In the genomic region with DNA sequence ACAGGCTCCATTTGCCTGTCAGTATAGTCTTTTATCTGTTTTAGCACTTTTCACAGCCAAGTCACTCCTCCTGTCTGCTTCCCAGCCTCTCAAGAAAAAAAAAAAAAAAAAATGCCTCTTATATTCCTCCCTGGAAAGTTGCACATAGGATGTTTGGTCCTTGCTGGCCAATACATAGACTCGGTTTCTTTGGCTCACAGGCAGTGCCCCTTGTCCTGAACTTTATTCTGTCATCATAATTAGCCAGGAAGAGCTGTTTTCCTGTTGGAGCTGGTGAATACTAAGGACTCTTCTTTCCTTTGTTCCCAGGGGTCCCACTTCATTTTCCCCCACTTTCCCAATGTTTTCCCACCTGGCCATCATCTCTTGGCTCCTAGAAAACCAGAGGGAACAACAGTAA, we compare ENCODE assay signal across 19 cellular contexts.
DNase-seq lines count a peak whose midpoint lies in the region; ATAC-seq, FAIRE-seq and TF ChIP-seq lines count a peak whose summit lies in the region.
"Had no signal": no experiment of that assay in that cellular context is flagged by ENCODE, and none has a peak within 500 bp of the region (broad histone marks: within the 10 kb centered on the region; RNA-seq: fewer than 3 reads in every experiment).

No MANE protein-coding gene starts in this region.

- dilution Hi-C loops in endothelial cell of umbilical vein (cut with MboI; ENCODE audit: extremely low pct_ligation_motif_present, low sequenced_read_pairs): loop anchor here (25.0 kb wide), 1 partner anchor 175 kb away; no protein-coding TSS in a partner anchor

- peak overlapping the region; percentile 39 for H2AFZ ChIP-seq in endothelial cell of umbilical vein (ENCODE audit: low read depth, low read length)

- H3K9me3 Mint-ChIP-seq in WTC11: no peaks in the 10 kb centered on the region
- H3K9me3 Mint-ChIP-seq in neural crest cell: no peaks in the 10 kb centered on the region

- no peak for ATAC-seq in WTC11
- no peak for ATAC-seq in HG02642 (IDR thresholded peaks at IDR 0.05; ENCODE audit: poor library complexity, unreplicated experiment)
- ATAC-seq: A549 had no signal

- H3K9me3 ChIP-seq in left ventricle myocardium inferior (replicated peaks) (no peaks in the 10 kb centered on the region), endothelial cell of umbilical vein (replicated peaks; ENCODE audit: control insufficient read depth, insufficient read depth, low read length) (no peaks in the 10 kb centered on the region)
- H3K9me3 ChIP-seq: A549 had no signal

- H3K27me3 ChIP-seq in left ventricle myocardium inferior (ENCODE audit: low read depth) (no peaks in the 10 kb centered on the region), endothelial cell of umbilical vein (ENCODE audit: control insufficient read depth in 2 of 2, insufficient read depth in 2 of 2, low read length in 2 of 2) (no peaks in the 10 kb centered on the region)

- FAIRE-seq in endothelial cell of umbilical vein (lab: Jason Lieb, UNC): peak; percentile 78
- FAIRE-seq: A549 had no signal

- no TSS peak for BruUV-seq in endothelial cell of umbilical vein (replicated peaks; lab: Mats Ljungman, UMichigan)

- no peak overlapping the region for H3K4me3 Mint-ChIP-seq in WTC11
- H3K4me3 Mint-ChIP-seq in neural crest cell: no peak overlapping the region

- H4K20me1 ChIP-seq in endothelial cell of umbilical vein (replicated peaks; ENCODE audit: control insufficient read depth, extremely low read depth, insufficient read depth, low read length): no peaks in the 10 kb centered on the region

- no peak for TF ChIP-seq CTCF in left ventricle myocardium inferior (IDR thresholded peaks at IDR 0.05; ENCODE audit: borderline replicate concordance)
- TF ChIP-seq CTCF in WTC11 (IDR thresholded peaks at IDR 0.05): no peak
- no peak for TF ChIP-seq CTCF in endothelial cell of umbilical vein (IDR thresholded peaks at IDR 0.05; ENCODE audit: extremely low read depth in 1 of 2, insufficient read depth in 1 of 2, low read depth in 1 of 2, low read length in 2 of 2)
- TF ChIP-seq CTCF in neural crest cell (conservative IDR thresholded peaks at IDR 0.05): no peak

- no peak for DNase-seq in left ventricle myocardium inferior
- DNase-seq in cardiac septum (ENCODE audit: low spot score): no peak
- no peak for DNase-seq in WTC11 (ENCODE audit: low spot score)
- peak; percentile 72 for DNase-seq in endothelial cell of umbilical vein (ENCODE audit: low read depth, low spot score)
- DNase-seq in neural crest cell (ENCODE audit: low read depth, low spot score): no peak
- DNase-seq in NCI-H2196 (lab: John Stamatoyannopoulos, UW; ENCODE audit: unreplicated experiment): no peak
- no peak for DNase-seq in NCI-H2081 treated with DMSO at 0.1 percent for 48 hours (lab: John Stamatoyannopoulos, UW)
- DNase-seq: C1 segment of cervical spinal cord, GDM1, GOT3, IMR-90, NCI-H1417, NCI-H187 treated with DMSO at 0.1 percent for 48 hours, NCI-H446, NCI-H748 treated with DMSO at 0.1 percent for 48 hours, RPMI8226, SIG-M5 had no signal

- POLR2A ChIA-PET in WTC11 (lab: Charles Lee): no interaction called here
- POLR2A ChIA-PET in endothelial cell of umbilical vein (lab: Charles Lee): no interaction called here

- H3K9ac ChIP-seq in endothelial cell of umbilical vein (replicated peaks; ENCODE audit: extremely low read depth, insufficient read depth, low read length): no peak overlapping the region

- H3K36me3 Mint-ChIP-seq in WTC11 (no peaks in the 10 kb centered on the region; the same call in 1 of the 2 replicates), neural crest cell (ENCODE audit: low read depth) (no peaks in the 10 kb centered on the region)

- peak overlapping the region; percentile 8 for H3K4me2 ChIP-seq in endothelial cell of umbilical vein (ENCODE audit: insufficient read depth, low read length)
- H3K4me2 ChIP-seq: A549 had no signal

- H3K27ac ChIP-seq in left ventricle myocardium inferior (replicated peaks) (peak overlapping the region; percentile 9), endothelial cell of umbilical vein (ENCODE audit: insufficient read depth, low read depth, low read length) (no peak overlapping the region)

- H3K9me1 ChIP-seq in endothelial cell of umbilical vein (replicated peaks; ENCODE audit: control insufficient read depth, extremely low read depth, insufficient read depth, low read length): no peaks in the 10 kb centered on the region

- H3K4me1 ChIP-seq in left ventricle myocardium inferior (peaks cover 60% of the 10 kb centered on the region), endothelial cell of umbilical vein (ENCODE audit: control insufficient read depth, extremely low read depth, insufficient read depth, low read length) (peaks cover 28% of the 10 kb centered on the region)

- H3K4me3 ChIP-seq in left ventricle myocardium inferior (no peak overlapping the region), endothelial cell of umbilical vein (replicated peaks in 1 of 3; ENCODE audit: insufficient read depth in 1 of 3, low read depth in 1 of 3, low read length in 3 of 3) (no peak overlapping the region)
- H3K4me3 ChIP-seq: A549 had no signal

- H3K27ac Mint-ChIP-seq in WTC11: peak overlapping the region; percentile 7; the same call in 1 of the 2 replicates
- H3K27ac Mint-ChIP-seq in neural crest cell (ENCODE audit: unreplicated experiment): peak overlapping the region; percentile 14

- H3K36me3 ChIP-seq in left ventricle myocardium inferior: peaks cover 21% of the 10 kb centered on the region
- no peaks in the 10 kb centered on the region for H3K36me3 ChIP-seq in endothelial cell of umbilical vein (ENCODE audit: control insufficient read depth in 2 of 2, extremely low read depth in 1 of 2, insufficient read depth in 2 of 2, low read length in 2 of 2)

- CTCF ChIA-PET in WTC11 (lab: Charles Lee): no interaction called here
- CTCF ChIA-PET in endothelial cell of umbilical vein (lab: Charles Lee): interaction anchor here (1.3 kb wide), 1 partner anchor 9 kb away, joined by 4 read pairs; no protein-coding TSS in a partner anchor

- H3K4me1 Mint-ChIP-seq in WTC11: peaks cover 35% of the 10 kb centered on the region
- H3K4me1 Mint-ChIP-seq in neural crest cell: peaks cover 49% of the 10 kb centered on the region

- TF ChIP-seq POLR2A in endothelial cell of umbilical vein (IDR thresholded peaks at IDR 0.05; ENCODE audit: low read depth, low read length): no peak

- H3K27me3 Mint-ChIP-seq in WTC11 (ENCODE audit: low read depth): no peaks in the 10 kb centered on the region
- no peaks in the 10 kb centered on the region for H3K27me3 Mint-ChIP-seq in neural crest cell (ENCODE audit: low read depth)

- intact Hi-C loops in left ventricle myocardium inferior (cut with micrococcal nuclease) (no loop called here), cardiac septum (cut with DNase I) (loop anchor here (5.0 to 10.0 kb wide), 3 partner anchors 85 to 613 kb away; a partner anchor contains a TSS), endothelial cell of umbilical vein (cut with micrococcal nuclease) (loop anchor here (2.0 kb wide), 1 partner anchor 191 kb away; a partner anchor contains a TSS)

- no peaks in the 10 kb centered on the region for H3K79me2 ChIP-seq in endothelial cell of umbilical vein (ENCODE audit: control insufficient read depth, insufficient read depth, low read length)

TF ChIP-seq in WTC11, 78 proteins besides CTCF, POLR2A, EP300 and RAD21 (continues in another document):
- TF ChIP-seq, protein P1, sequence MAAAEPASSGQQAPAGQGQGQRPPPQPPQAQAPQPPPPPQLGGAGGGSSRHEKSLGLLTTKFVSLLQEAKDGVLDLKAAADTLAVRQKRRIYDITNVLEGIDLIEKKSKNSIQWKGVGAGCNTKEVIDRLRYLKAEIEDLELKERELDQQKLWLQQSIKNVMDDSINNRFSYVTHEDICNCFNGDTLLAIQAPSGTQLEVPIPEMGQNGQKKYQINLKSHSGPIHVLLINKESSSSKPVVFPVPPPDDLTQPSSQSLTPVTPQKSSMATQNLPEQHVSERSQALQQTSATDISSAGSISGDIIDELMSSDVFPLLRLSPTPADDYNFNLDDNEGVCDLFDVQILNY (CRISPR knock-in tag; IDR thresholded peaks at IDR 0.05): no peak

TF ChIP-seq in endothelial cell of umbilical vein, 7 proteins besides CTCF, POLR2A, EP300 and RAD21:
- no peak for TF ChIP-seq EZH2 (IDR thresholded peaks at IDR 0.05; ENCODE audit: borderline replicate concordance, low read depth, low read length, severe bottlenecking)
- TF ChIP-seq FOS (IDR thresholded peaks at IDR 0.05; ENCODE audit: borderline replicate concordance, insufficient read depth, low read length): no peak
- TF ChIP-seq, protein P2, sequence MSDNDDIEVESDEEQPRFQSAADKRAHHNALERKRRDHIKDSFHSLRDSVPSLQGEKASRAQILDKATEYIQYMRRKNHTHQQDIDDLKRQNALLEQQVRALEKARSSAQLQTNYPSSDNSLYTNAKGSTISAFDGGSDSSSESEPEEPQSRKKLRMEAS (IDR thresholded peaks at IDR 0.05; ENCODE audit: insufficient read depth, insufficient read length): no peak
- no peak for TF ChIP-seq MYC (IDR thresholded peaks at IDR 0.05; ENCODE audit: low read depth, low read length)
- no peak for TF ChIP-seq POLR2AphosphoS5 (IDR thresholded peaks at IDR 0.05; ENCODE audit: insufficient read depth, low read depth, low read length)
- TF ChIP-seq JUN (IDR thresholded peaks at IDR 0.05; ENCODE audit: borderline replicate concordance, insufficient read depth, insufficient read length, low read depth): no peak
TF ChIP-seq in endothelial cell of umbilical vein: peak in this region for 0.
